ENCODE assay signal across 1 cellular context in genomic region chr5:150263801-150264621, GRCh38.
A peak's percentile ranks its signal among the peaks of the same experiment; 100 is the strongest.
TF ChIP-seq lines count a peak whose summit lies in the region.

No MANE protein-coding gene starts in this region.

TF ChIP-seq in SK-N-SH, 30 proteins besides CTCF, POLR2A, EP300 and RAD21 (continued from another document):
- peak; percentile 77; the same call in 1 of the 2 replicates for TF ChIP-seq JUND (IDR thresholded peaks at IDR 0.05)
- no peak for TF ChIP-seq YY1 (IDR thresholded peaks at IDR 0.05; ENCODE audit: low read depth)
- no peak for TF ChIP-seq FOXJ3 (CRISPR knock-in tag; IDR thresholded peaks at IDR 0.05)
- TF ChIP-seq RFX5 (IDR thresholded peaks at IDR 0.05; ENCODE audit: low read length): no peak
- peak; percentile 59; the same call in 1 of the 2 replicates for TF ChIP-seq TAF1 (IDR thresholded peaks at IDR 0.05; ENCODE audit: borderline replicate concordance, low read depth, low read length)
- TF ChIP-seq, protein P1, sequence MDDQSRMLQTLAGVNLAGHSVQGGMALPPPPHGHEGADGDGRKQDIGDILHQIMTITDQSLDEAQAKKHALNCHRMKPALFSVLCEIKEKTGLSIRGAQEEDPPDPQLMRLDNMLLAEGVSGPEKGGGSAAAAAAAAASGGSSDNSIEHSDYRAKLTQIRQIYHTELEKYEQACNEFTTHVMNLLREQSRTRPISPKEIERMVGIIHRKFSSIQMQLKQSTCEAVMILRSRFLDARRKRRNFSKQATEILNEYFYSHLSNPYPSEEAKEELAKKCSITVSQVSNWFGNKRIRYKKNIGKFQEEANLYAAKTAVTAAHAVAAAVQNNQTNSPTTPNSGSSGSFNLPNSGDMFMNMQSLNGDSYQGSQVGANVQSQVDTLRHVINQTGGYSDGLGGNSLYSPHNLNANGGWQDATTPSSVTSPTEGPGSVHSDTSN (IDR thresholded peaks at IDR 0.05): peak; percentile 48
- no peak for TF ChIP-seq RCOR1 (IDR thresholded peaks at IDR 0.05; ENCODE audit: low read length)
- TF ChIP-seq NFIC (IDR thresholded peaks at IDR 0.05; ENCODE audit: borderline replicate concordance): peak; percentile 90
- no peak for TF ChIP-seq GABPA (IDR thresholded peaks at IDR 0.05; ENCODE audit: low read depth)
- no peak for TF ChIP-seq USF2 (IDR thresholded peaks at IDR 0.05; ENCODE audit: borderline replicate concordance, low read depth, low read length)
- peak; percentile 76 for TF ChIP-seq FOSL2 (IDR thresholded peaks at IDR 0.05; ENCODE audit: borderline replicate concordance, low read depth)
- TF ChIP-seq TEAD4 (IDR thresholded peaks at IDR 0.05; ENCODE audit: borderline replicate concordance, insufficient read depth): no peak
- TF ChIP-seq SIN3A (IDR thresholded peaks at IDR 0.05; ENCODE audit: borderline replicate concordance, low read depth, low read length): peak; percentile 89
- TF ChIP-seq, protein P2, sequence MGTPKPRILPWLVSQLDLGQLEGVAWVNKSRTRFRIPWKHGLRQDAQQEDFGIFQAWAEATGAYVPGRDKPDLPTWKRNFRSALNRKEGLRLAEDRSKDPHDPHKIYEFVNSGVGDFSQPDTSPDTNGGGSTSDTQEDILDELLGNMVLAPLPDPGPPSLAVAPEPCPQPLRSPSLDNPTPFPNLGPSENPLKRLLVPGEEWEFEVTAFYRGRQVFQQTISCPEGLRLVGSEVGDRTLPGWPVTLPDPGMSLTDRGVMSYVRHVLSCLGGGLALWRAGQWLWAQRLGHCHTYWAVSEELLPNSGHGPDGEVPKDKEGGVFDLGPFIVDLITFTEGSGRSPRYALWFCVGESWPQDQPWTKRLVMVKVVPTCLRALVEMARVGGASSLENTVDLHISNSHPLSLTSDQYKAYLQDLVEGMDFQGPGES (IDR thresholded peaks at IDR 0.05; ENCODE audit: low read depth, low read length): no peak
- TF ChIP-seq POLR2AphosphoS5 (IDR thresholded peaks at IDR 0.05; ENCODE audit: low read depth, low read length): peak; percentile 82
- TF ChIP-seq, protein P3, sequence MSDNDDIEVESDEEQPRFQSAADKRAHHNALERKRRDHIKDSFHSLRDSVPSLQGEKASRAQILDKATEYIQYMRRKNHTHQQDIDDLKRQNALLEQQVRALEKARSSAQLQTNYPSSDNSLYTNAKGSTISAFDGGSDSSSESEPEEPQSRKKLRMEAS (IDR thresholded peaks at IDR 0.05; ENCODE audit: low read depth): peak; percentile 83
- TF ChIP-seq, protein P4, sequence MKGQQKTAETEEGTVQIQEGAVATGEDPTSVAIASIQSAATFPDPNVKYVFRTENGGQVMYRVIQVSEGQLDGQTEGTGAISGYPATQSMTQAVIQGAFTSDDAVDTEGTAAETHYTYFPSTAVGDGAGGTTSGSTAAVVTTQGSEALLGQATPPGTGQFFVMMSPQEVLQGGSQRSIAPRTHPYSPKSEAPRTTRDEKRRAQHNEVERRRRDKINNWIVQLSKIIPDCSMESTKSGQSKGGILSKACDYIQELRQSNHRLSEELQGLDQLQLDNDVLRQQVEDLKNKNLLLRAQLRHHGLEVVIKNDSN (IDR thresholded peaks at IDR 0.05; ENCODE audit: borderline replicate concordance, low read depth): no peak
- TF ChIP-seq NRF1 (IDR thresholded peaks at IDR 0.05; ENCODE audit: low read depth, low read length): no peak
